ENCODE assay signal across 10 cellular contexts in genomic region chr4:26731342-26731741, GRCh38.
DNase-seq lines count a peak whose midpoint lies in the region; ATAC-seq and TF ChIP-seq lines count a peak whose summit lies in the region.
"Had no signal": no experiment of that assay in that cellular context is flagged by ENCODE, and none has a peak within 500 bp of the region (broad histone marks: within the 10 kb centered on the region; RNA-seq: fewer than 3 reads in every experiment).

No MANE protein-coding gene starts in this region.

- TF ChIP-seq CTCF in foreskin fibroblast (IDR thresholded peaks at IDR 0.05; ENCODE audit: low read depth, low read length) (no peak), esophagus squamous epithelium (IDR thresholded peaks at IDR 0.05) (no peak)

- no peaks in the 10 kb centered on the region for H3K9me3 ChIP-seq in esophagus squamous epithelium

- H3K36me3 ChIP-seq in esophagus squamous epithelium = peaks cover 0 to 4% (median 0%) of the 10 kb centered on the region in 3 donors

- DNase-seq in foreskin fibroblast (peak; percentile 8 to 36), esophagus squamous epithelium (lab: John Stamatoyannopoulos, UW) (no peak), ecto neural progenitor cell (ENCODE audit: low spot score) (no peak), NCI-H1436 treated with DMSO at 0.1 percent for 48 hours (lab: John Stamatoyannopoulos, UW) (no peak)
- DNase-seq: activated CD4-positive, alpha-beta T cell treated with anti-CD3 and anti-CD28 coated beads, Interleukin-2, amount 50 U/mL, for 4 hours; NCI-H1930 had no signal

- intact Hi-C loops in esophagus squamous epithelium (cut with DNase I) = no loop called here

- 68 to 88% methylated on average over 2 of the region's 2 CpGs for WGBS in esophagus squamous epithelium, 2 donors

- H3K27ac ChIP-seq in esophagus squamous epithelium = no peak overlapping the region
- H3K27ac ChIP-seq: HL-60 had no signal

- no peak for TF ChIP-seq POLR2A in esophagus squamous epithelium (IDR thresholded peaks at IDR 0.05)

- H3K4me3 ChIP-seq in foreskin fibroblast (ENCODE audit: low read depth in 1 of 2, low read length in 2 of 2) (no peak overlapping the region), esophagus squamous epithelium (no peak overlapping the region)

- H3K27me3 ChIP-seq in esophagus squamous epithelium = no peaks in the 10 kb centered on the region

- peak; percentile 96 for ATAC-seq in GM18868 (IDR thresholded peaks at IDR 0.05; ENCODE audit: unreplicated experiment)
- peak; percentile 87 for ATAC-seq in GM21447 (IDR thresholded peaks at IDR 0.05; ENCODE audit: unreplicated experiment)
- ATAC-seq in HG03108 (IDR thresholded peaks at IDR 0.05; ENCODE audit: unreplicated experiment) = peak; percentile 82

- H3K4me1 ChIP-seq in esophagus squamous epithelium = no peaks in the 10 kb centered on the region

Comparison
In these comparisons a context has a peak if more than half of its experiments do, and no peak if none do; other contexts are left out.
1. DNase-seq: peak in foreskin fibroblast (2 of 2); none in esophagus squamous epithelium (single experiment), ecto neural progenitor cell (single experiment) and NCI-H1436 treated with DMSO at 0.1 percent for 48 hours (single experiment).
2. Peak in every context shown above with its lines, with median percentiles within 50 percentile points of each other: ATAC-seq.